Comparison of ENCODE assay signal across 10 cellular contexts in the genomic region with DNA sequence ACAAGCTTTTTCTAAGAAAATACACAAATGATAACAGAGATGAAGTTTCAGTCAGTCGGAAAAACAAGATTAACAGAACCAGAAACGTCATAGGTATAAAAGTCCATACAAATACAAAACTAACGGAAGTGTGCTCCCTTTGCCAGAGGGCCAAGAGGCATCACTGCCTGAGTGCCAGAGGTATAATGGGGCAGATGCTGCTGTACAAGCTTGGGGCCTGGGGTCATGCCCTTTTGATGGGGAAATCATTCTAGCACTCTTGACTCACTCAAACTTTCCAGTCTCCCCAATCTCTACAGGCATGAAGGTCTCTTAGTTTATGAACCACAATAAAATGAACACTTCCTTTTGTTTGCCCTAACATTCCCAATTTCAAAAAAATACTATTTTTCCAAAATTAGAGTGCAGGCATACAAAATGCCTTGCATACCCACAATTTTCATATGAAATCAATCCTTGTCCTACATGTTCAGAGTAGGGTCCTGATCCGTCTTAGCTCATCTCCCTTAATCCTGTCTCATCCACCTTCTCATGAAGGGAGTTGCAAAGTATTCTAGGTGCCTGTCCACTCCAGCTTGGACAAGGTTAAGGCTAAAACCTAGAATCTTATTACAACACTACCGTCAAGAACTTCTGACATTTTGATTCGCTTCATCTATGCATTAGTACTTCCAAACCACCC. TPM values are rescaled to one million over a fixed set of nuclear protein-coding genes. Genes with fewer than 3 reads are reported as not detected.
DNase-seq lines count a peak whose midpoint lies in the region; ATAC-seq, FAIRE-seq and TF ChIP-seq lines count a peak whose summit lies in the region.
"Had no signal": no experiment of that assay in that cellular context is flagged by ENCODE, and none has a peak within 500 bp of the region (broad histone marks: within the 10 kb centered on the region; RNA-seq: fewer than 3 reads in every experiment).

No MANE protein-coding gene starts in this region.

- CTCF ChIA-PET in A549 (lab: Yijun Ruan, JAX) = interaction anchor here (1.4 to 3.2 kb wide), 3 partner anchors 12 to 89 kb away, joined by 3 to 9 read pairs (median 4); no protein-coding TSS in a partner anchor
- CTCF ChIA-PET in GM12878 (lab: Yijun Ruan, JAX) = interaction anchor here (0.6 to 2.9 kb wide), 6 partner anchors 8 to 486 kb away, joined by 3 to 11 read pairs (median 8); no protein-coding TSS in a partner anchor

- peaks cover 53% of the 10 kb centered on the region for H3K36me3 ChIP-seq in HUES64 (ENCODE audit: insufficient read depth, low read length)
- peaks cover 7 to 24% of the 10 kb centered on the region in 2 experiments for H3K36me3 ChIP-seq in GM12878 (ENCODE audit: control insufficient read depth in 2 of 2, insufficient read depth in 2 of 2, low read length in 1 of 2)
- H3K36me3 ChIP-seq in mesendoderm (ENCODE audit: control insufficient read depth, insufficient read depth, low read length) = peaks cover 8% of the 10 kb centered on the region

- no peak overlapping the region for H2BK15ac ChIP-seq in mesendoderm (replicated peaks; ENCODE audit: low read depth)

- no peak overlapping the region for H2BK120ac ChIP-seq in mesendoderm (ENCODE audit: low read depth, low read length)

- H3K4me2 ChIP-seq in A549 (peak overlapping the region; percentile 79), GM12878 (ENCODE audit: control insufficient read depth, insufficient read depth) (peak overlapping the region; percentile 72), mesendoderm (ENCODE audit: low read length) (peak overlapping the region; percentile 96)

- H3K27ac ChIP-seq in A549 = peak overlapping the region; percentile 98 to 99; a peak in 5 of 6 replicates
- H3K27ac ChIP-seq in HUES64 (ENCODE audit: low read depth, low read length) = peak overlapping the region; percentile 88; the same call in 1 of the 2 replicates
- peak overlapping the region; percentile 85 for H3K27ac ChIP-seq in GM12878 (ENCODE audit: control insufficient read depth, insufficient read depth)
- H3K27ac ChIP-seq in mesendoderm (ENCODE audit: low read depth, low read length) = no peak overlapping the region

- SMC1A ChIA-PET in GM12878 (lab: Charles Lee; ENCODE audit: uncharacterized antibody, unreplicated experiment) = interaction anchor here (0.7 kb wide), 1 partner anchor 9 kb away, joined by 3 read pairs; no protein-coding TSS in a partner anchor

- TF ChIP-seq EP300 in A549 (IDR thresholded peaks at IDR 0.05) = no peak
- no peak for TF ChIP-seq EP300 in GM12878 (IDR thresholded peaks at IDR 0.05; ENCODE audit: borderline replicate concordance in 1 of 2, control insufficient read depth in 1 of 2, low read depth in 2 of 2, low read length in 2 of 2)

- H3K9me3 ChIP-seq in A549 (no peaks in the 10 kb centered on the region), HUES64 (ENCODE audit: insufficient read depth, low read depth, low read length) (no peaks in the 10 kb centered on the region), GM12878 (replicated peaks; ENCODE audit: control insufficient read depth, insufficient read depth, low read length) (no peaks in the 10 kb centered on the region)

- ATAC-seq in A549 (no peak), GM12878 (no peak), HG02571 (IDR thresholded peaks at IDR 0.05; ENCODE audit: unreplicated experiment) (no peak), HG03097 (IDR thresholded peaks at IDR 0.05; ENCODE audit: low FRiP score, unreplicated experiment) (no peak)

- RAD21 ChIA-PET in GM12878 (lab: Charles Lee; ENCODE audit: unreplicated experiment) = no interaction called here

- H3K27me3 ChIP-seq in HUES64 (ENCODE audit: insufficient read depth, low read length) (no peaks in the 10 kb centered on the region), GM12878 (replicated peaks in 1 of 2; ENCODE audit: control insufficient read depth in 2 of 2, insufficient read depth in 2 of 2, low read length in 1 of 2) (no peaks in the 10 kb centered on the region), mesendoderm (ENCODE audit: insufficient read depth, low read length, poor library complexity) (no peaks in the 10 kb centered on the region)

- H3K23ac ChIP-seq in mesendoderm (ENCODE audit: low read length) = no peak overlapping the region

- no peak overlapping the region for H4K5ac ChIP-seq in mesendoderm (ENCODE audit: low read length)

- no peak overlapping the region for H2BK5ac ChIP-seq in mesendoderm (ENCODE audit: low read length)

- DNase-seq in A549 (ENCODE audit: low read depth in 1 of 2, low spot score in 1 of 2) (no peak), GM12878 (ENCODE audit: low read depth, low spot score) (no peak), mesendoderm (no peak), NCI-H510A (lab: John Stamatoyannopoulos, UW) (no peak)
- no peak for DNase-seq in activated CD4-positive, alpha-beta T cell treated with anti-CD3 and anti-CD28 coated beads for 4 hours

- no peak overlapping the region for H4K8ac ChIP-seq in mesendoderm (ENCODE audit: low read depth, low read length)

- peaks cover 27% of the 10 kb centered on the region for H3K4me1 ChIP-seq in A549
- H3K4me1 ChIP-seq in HUES64 (ENCODE audit: insufficient read depth, low read length) = peaks cover 21% of the 10 kb centered on the region
- H3K4me1 ChIP-seq in GM12878 (ENCODE audit: control insufficient read depth, insufficient read depth, low read length) = peaks cover 6% of the 10 kb centered on the region
- H3K4me1 ChIP-seq in mesendoderm (ENCODE audit: control insufficient read depth, low read depth, low read length) = peaks cover 8% of the 10 kb centered on the region

- peaks cover 9% of the 10 kb centered on the region for H3K79me1 ChIP-seq in mesendoderm (ENCODE audit: low read length)

- H4K20me1 ChIP-seq in GM12878 (ENCODE audit: control insufficient read depth, insufficient read depth) = no peaks in the 10 kb centered on the region

- no peak overlapping the region for H3K4ac ChIP-seq in mesendoderm (ENCODE audit: low read depth, low read length)

- peak overlapping the region; percentile 87 for H3K56ac ChIP-seq in mesendoderm (ENCODE audit: low read length)

- BruUV-seq in GM12878 (replicated peaks; lab: Mats Ljungman, UMichigan) = no TSS peak

- POLR2A ChIA-PET in A549 (lab: Yijun Ruan, JAX) (interaction anchor here (0.9 kb wide), 1 partner anchor 9 kb away, joined by 3 read pairs; no protein-coding TSS in a partner anchor), GM12878 (lab: Charles Lee) (interaction anchor here (1.9 kb wide), 1 partner anchor 9 kb away, joined by 5 read pairs; no protein-coding TSS in a partner anchor)

- TF ChIP-seq CTCF in A549 (IDR thresholded peaks at IDR 0.05) (no peak), GM12878 (IDR thresholded peaks at IDR 0.05 in 2 of 3, conservative IDR thresholded peaks at IDR 0.05 in 1 of 3; ENCODE audit: control insufficient read depth in 2 of 3, extremely low read depth in 1 of 3, insufficient read depth in 1 of 3, low read depth in 3 of 3, low read length in 3 of 3) (no peak)

- intact Hi-C loops in GM12878 (cut with micrococcal nuclease; ENCODE audit: unreplicated experiment) = loop anchor here (5.0 kb wide), 1 partner anchor 171 kb away; no protein-coding TSS in a partner anchor

- TF ChIP-seq RAD21 in A549 (conservative IDR thresholded peaks at IDR 0.05 in 1 of 2, IDR thresholded peaks at IDR 0.05 in 1 of 2) (no peak), GM12878 (IDR thresholded peaks at IDR 0.05; ENCODE audit: insufficient read depth, low read depth, low read length) (no peak)

- FAIRE-seq in A549 (lab: Jason Lieb, UNC) = no peak
- FAIRE-seq in GM12878 (lab: Jason Lieb, UNC) = no peak

- H3K18ac ChIP-seq in mesendoderm (ENCODE audit: low read length) = no peak overlapping the region

- no peak overlapping the region for H2AK5ac ChIP-seq in mesendoderm (ENCODE audit: low read length)

- H3K79me2 ChIP-seq in GM12878 (ENCODE audit: control insufficient read depth, insufficient read depth, low read length) (peaks cover 49% of the 10 kb centered on the region), mesendoderm (ENCODE audit: control insufficient read depth, insufficient read depth, low read length) (peaks cover 49% of the 10 kb centered on the region)

- H3K9ac ChIP-seq in HUES64 (ENCODE audit: low read depth, low read length) (peak overlapping the region; percentile 99), GM12878 (ENCODE audit: control insufficient read depth, insufficient read depth, low read length) (peak overlapping the region; percentile 100), mesendoderm (ENCODE audit: low read length) (peak overlapping the region; percentile 94)

- 54% methylated on average over 6 of the region's 6 CpGs for WGBS in A549 (ENCODE audit: missing lambda C conversion rate)
- 70% methylated on average over 6 of the region's 6 CpGs for WGBS in HUES64
- WGBS in GM12878 (ENCODE audit: insufficient coverage, insufficient replicate concordance, low lambda C conversion rate, missing lambda C conversion rate) = 21% methylated on average over 6 of the region's 6 CpGs
- WGBS in mesendoderm (ENCODE audit: extremely low coverage, insufficient coverage, low lambda C conversion rate) = no CpG with 5 or more reads among the region's 6 CpGs

- TF ChIP-seq POLR2A in A549 (IDR thresholded peaks at IDR 0.05; ENCODE audit: low read length) (no peak), GM12878 (IDR thresholded peaks at IDR 0.05; ENCODE audit: low read depth, low read length) (no peak)

- in situ Hi-C loops in GM12878 (cut with MboI) = no loop called here

- H2AFZ ChIP-seq in GM12878 (ENCODE audit: control insufficient read depth, low read depth, low read length) = no peak overlapping the region

- H3K4me3 ChIP-seq in A549 (peak overlapping the region; percentile 96), HUES64 (ENCODE audit: low read length) (peak overlapping the region; percentile 98), GM12878 (peak overlapping the region; percentile 93), mesendoderm (ENCODE audit: low read length) (peak overlapping the region; percentile 95)

RNA-seq across cellular contexts. Expression of a gene that starts 1.5 kb away (rescaled TPM):
- 221 and 373 TPM in 2 replicates for polyA plus RNA-seq in A549 (2011; rRNA removed)
- polyA plus RNA-seq in A549 (2012; cell fraction: cytosol; rRNA removed) = 73.5 and 98.3 TPM in 2 replicates
- 13.1 and 21.3 TPM in 2 replicates for polyA plus RNA-seq in A549 (2012; cell fraction: nucleus; rRNA removed)
- 374 to 377 TPM (median 375 TPM) in 3 replicates for polyA plus RNA-seq in A549 (2017; fragmentation: RNase III; extraction: RNeasy Plus Mini Kit Qiagen cat#74134 plus additional on column Dnase treatment)
- polyA minus RNA-seq in A549 (2011; rRNA and poly(A)+ RNA removed) = 22.8 and 27.3 TPM in 2 replicates
- 320 TPM for polyA plus RNA-seq in HUES64 (2013, experiment 1 of 2)
- 370 TPM for polyA plus RNA-seq in HUES64 (2013, experiment 2 of 2)
- 78.4 and 86.2 TPM in 2 replicates for total RNA-seq in GM12878 (2013; cell fraction: nucleolus; rRNA removed)
- total RNA-seq in GM12878 (2014; rRNA removed) = 191 and 240 TPM in 2 replicates
- 435 and 466 TPM in 2 replicates for total RNA-seq in GM12878 (2014; rRNA removed; fragmentation: Illumina TruSeq; extraction: Trizol)
- 437 and 439 TPM in 2 replicates for total RNA-seq in GM12878 (2021)
- polyA plus RNA-seq in GM12878 (2011; ENCODE audit: low read depth) = 586 TPM
- polyA plus RNA-seq in GM12878 (2011; rRNA removed) = 424 and 754 TPM in 2 replicates
- 89.5 and 93.5 TPM in 2 replicates for polyA plus RNA-seq in GM12878 (2011; cell fraction: cytosol; rRNA removed)
- polyA plus RNA-seq in GM12878 (2011; cell fraction: nucleus; rRNA removed) = 64.1 and 66.3 TPM in 2 replicates
- 1,465 and 2,074 TPM in 2 replicates for polyA plus RNA-seq in GM12878 (2012)
- polyA plus RNA-seq in GM12878 (2014; fragmentation: Illumina TruSeq; extraction: Trizol) = 479 and 560 TPM in 2 replicates
- 100 to 1,000 TPM; 437 to 560 TPM for polyA plus RNA-seq in GM12878 (2014; fragmentation: Nextera tagmentation; extraction: Ambion mirVana)
- polyA plus RNA-seq in GM12878 (2014; rRNA removed) = 295 and 340 TPM in 2 replicates
- polyA plus RNA-seq in GM12878 (2016; fragmentation: Nextera tagmentation; extraction: Ambion mirVana) = 100 to 1,000 TPM; 302 to 303 TPM
- 51.5 and 55.5 TPM in 2 replicates for polyA minus RNA-seq in GM12878 (2011; rRNA and poly(A)+ RNA removed)
- 40.6 and 55.2 TPM in 2 replicates for polyA minus RNA-seq in GM12878 (2011; cell fraction: cytosol; rRNA and poly(A)+ RNA removed)
- polyA minus RNA-seq in GM12878 (2011; cell fraction: nucleus; rRNA and poly(A)+ RNA removed) = 19.2 and 29.6 TPM in 2 replicates
- 1,162 TPM for polyA plus RNA-seq in mesendoderm (2013, experiment 1 of 2)
- polyA plus RNA-seq in mesendoderm (2013, experiment 2 of 2) = 1,142 TPM

RNA-seq across cellular contexts. Expression of a gene that starts 8.0 kb away (rescaled TPM):
- polyA plus RNA-seq in A549 (2011; rRNA removed) = 11.3 and 17.9 TPM in 2 replicates
- 51.4 and 60.1 TPM in 2 replicates for polyA plus RNA-seq in A549 (2012; cell fraction: cytosol; rRNA removed)
- polyA plus RNA-seq in A549 (2012; cell fraction: nucleus; rRNA removed) = 287 and 554 TPM in 2 replicates
- polyA plus RNA-seq in A549 (2017; fragmentation: RNase III; extraction: RNeasy Plus Mini Kit Qiagen cat#74134 plus additional on column Dnase treatment) = 24.6 to 28.0 TPM (median 27.6 TPM) in 3 replicates
- 17.1 and 19.7 TPM in 2 replicates for polyA minus RNA-seq in A549 (2011; rRNA and poly(A)+ RNA removed)
- polyA plus RNA-seq in HUES64 (2013, experiment 1 of 2) = 0.80 TPM
- 2.5 TPM for polyA plus RNA-seq in HUES64 (2013, experiment 2 of 2)
- total RNA-seq in GM12878 (2013; cell fraction: nucleolus; rRNA removed) = 499 and 514 TPM in 2 replicates
- 15.2 and 18.0 TPM in 2 replicates for total RNA-seq in GM12878 (2014; rRNA removed)
- 7.8 and 8.9 TPM in 2 replicates for total RNA-seq in GM12878 (2014; rRNA removed; fragmentation: Illumina TruSeq; extraction: Trizol)
- total RNA-seq in GM12878 (2021) = 23.2 and 27.0 TPM in 2 replicates
- 5.4 TPM for polyA plus RNA-seq in GM12878 (2011; ENCODE audit: low read depth)
- polyA plus RNA-seq in GM12878 (2011; rRNA removed) = 17.2 and 36.4 TPM in 2 replicates
- 30.4 and 130 TPM in 2 replicates for polyA plus RNA-seq in GM12878 (2011; cell fraction: cytosol; rRNA removed)
- 329 and 490 TPM in 2 replicates for polyA plus RNA-seq in GM12878 (2011; cell fraction: nucleus; rRNA removed)
- polyA plus RNA-seq in GM12878 (2012) = 11.5 and 15.2 TPM in 2 replicates
- polyA plus RNA-seq in GM12878 (2014; fragmentation: Illumina TruSeq; extraction: Trizol) = 9.4 and 13.3 TPM in 2 replicates
- polyA plus RNA-seq in GM12878 (2014; fragmentation: Nextera tagmentation; extraction: Ambion mirVana) = 1 to 10 TPM; 1.7 to 3.6 TPM
- 33.4 and 43.5 TPM in 2 replicates for polyA plus RNA-seq in GM12878 (2014; rRNA removed)
- polyA plus RNA-seq in GM12878 (2016; fragmentation: Nextera tagmentation; extraction: Ambion mirVana) = 10 to 100 TPM in 1 of 2 experiments, 1 to 10 TPM in 1; 8.6 to 12.8 TPM
- polyA minus RNA-seq in GM12878 (2011; rRNA and poly(A)+ RNA removed) = 28.8 and 34.0 TPM in 2 replicates
- 8.2 and 12.4 TPM in 2 replicates for polyA minus RNA-seq in GM12878 (2011; cell fraction: cytosol; rRNA and poly(A)+ RNA removed)
- polyA minus RNA-seq in GM12878 (2011; cell fraction: nucleus; rRNA and poly(A)+ RNA removed) = 78.3 and 123 TPM in 2 replicates
- polyA plus RNA-seq in mesendoderm (2013, experiment 1 of 2) = 0.31 TPM
- 0.41 TPM for polyA plus RNA-seq in mesendoderm (2013, experiment 2 of 2)

RNA-seq across cellular contexts. Expression of a gene that starts 17.8 kb away (rescaled TPM):
- polyA plus RNA-seq in A549 (2011; rRNA removed) (0.17 and 0.21 TPM in 2 replicates), A549 (2017; fragmentation: RNase III; extraction: RNeasy Plus Mini Kit Qiagen cat#74134 plus additional on column Dnase treatment) (0.44 to 0.66 TPM (median 0.54 TPM) in 3 replicates), GM12878 (2011; rRNA removed) (0.07 and 0.23 TPM in 2 replicates), GM12878 (2014; fragmentation: Illumina TruSeq; extraction: Trizol) (0.05 and 0.09 TPM in 2 replicates), GM12878 (2014; fragmentation: Nextera tagmentation; extraction: Ambion mirVana) (not detected), GM12878 (2014; rRNA removed) (0.22 and 0.49 TPM in 2 replicates), GM12878 (2016; fragmentation: Nextera tagmentation; extraction: Ambion mirVana) (under 1 TPM in 1 of 2 experiments, not detected in 1; 0.03 TPM)
- 0.30 and 0.47 TPM in 2 replicates for polyA plus RNA-seq in A549 (2012; cell fraction: cytosol; rRNA removed)
- polyA plus RNA-seq in A549 (2012; cell fraction: nucleus; rRNA removed) = 1.6 and 1.8 TPM in 2 replicates
- polyA minus RNA-seq in A549 (2011; rRNA and poly(A)+ RNA removed) = 0.19 and 0.54 TPM in 2 replicates
- 0.25 TPM for polyA plus RNA-seq in HUES64 (2013, experiment 1 of 2)
- 0.89 TPM for polyA plus RNA-seq in HUES64 (2013, experiment 2 of 2)
- 1.2 and 2.4 TPM in 2 replicates for total RNA-seq in GM12878 (2013; cell fraction: nucleolus; rRNA removed)
- total RNA-seq in GM12878 (2014; rRNA removed) (0.05 and 0.06 TPM in 2 replicates), GM12878 (2014; rRNA removed; fragmentation: Illumina TruSeq; extraction: Trizol) (0.13 and 0.14 TPM in 2 replicates), GM12878 (2021) (0.19 and 0.49 TPM in 2 replicates)
- polyA plus RNA-seq in GM12878 (2011; ENCODE audit: low read depth) = 0.05 TPM
- 0.12 and 0.17 TPM in 2 replicates for polyA plus RNA-seq in GM12878 (2011; cell fraction: cytosol; rRNA removed)
- polyA plus RNA-seq in GM12878 (2011; cell fraction: nucleus; rRNA removed) = 1.0 and 1.3 TPM in 2 replicates
- 0.15 and 0.34 TPM in 2 replicates for polyA plus RNA-seq in GM12878 (2012)
- 0.22 and 0.26 TPM in 2 replicates for polyA minus RNA-seq in GM12878 (2011; rRNA and poly(A)+ RNA removed)
- polyA minus RNA-seq in GM12878 (2011; cell fraction: cytosol; rRNA and poly(A)+ RNA removed) = not detected in 2 replicates
- polyA minus RNA-seq in GM12878 (2011; cell fraction: nucleus; rRNA and poly(A)+ RNA removed) = 0.24 and 0.48 TPM in 2 replicates
- polyA plus RNA-seq in mesendoderm (2013, experiment 1 of 2) = 0.35 TPM
- 0.53 TPM for polyA plus RNA-seq in mesendoderm (2013, experiment 2 of 2)
- total RNA-seq: HT1080 had no signal

RNA-seq across cellular contexts. Expression of a gene that starts 37.9 kb away (rescaled TPM):
- polyA plus RNA-seq in A549 (2011; rRNA removed) = 64.6 and 71.4 TPM in 2 replicates
- 33.8 and 42.9 TPM in 2 replicates for polyA plus RNA-seq in A549 (2012; cell fraction: cytosol; rRNA removed)
- polyA plus RNA-seq in A549 (2012; cell fraction: nucleus; rRNA removed) = 22.6 and 29.9 TPM in 2 replicates
- 63.9 to 97.2 TPM (median 84.6 TPM) in 3 replicates for polyA plus RNA-seq in A549 (2017; fragmentation: RNase III; extraction: RNeasy Plus Mini Kit Qiagen cat#74134 plus additional on column Dnase treatment)
- polyA minus RNA-seq in A549 (2011; rRNA and poly(A)+ RNA removed) = 61.0 and 61.6 TPM in 2 replicates
- 95.1 TPM for polyA plus RNA-seq in HUES64 (2013, experiment 1 of 2)
- polyA plus RNA-seq in HUES64 (2013, experiment 2 of 2) = 86.5 TPM
- 11.9 and 13.4 TPM in 2 replicates for total RNA-seq in GM12878 (2013; cell fraction: nucleolus; rRNA removed)
- 50.8 and 52.2 TPM in 2 replicates for total RNA-seq in GM12878 (2014; rRNA removed)
- 33.9 and 37.4 TPM in 2 replicates for total RNA-seq in GM12878 (2014; rRNA removed; fragmentation: Illumina TruSeq; extraction: Trizol)
- 48.3 and 50.4 TPM in 2 replicates for total RNA-seq in GM12878 (2021)
- 23.4 TPM for polyA plus RNA-seq in GM12878 (2011; ENCODE audit: low read depth)
- polyA plus RNA-seq in GM12878 (2011; rRNA removed) = 31.1 and 31.7 TPM in 2 replicates
- polyA plus RNA-seq in GM12878 (2011; cell fraction: cytosol; rRNA removed) = 28.3 and 31.8 TPM in 2 replicates
- polyA plus RNA-seq in GM12878 (2011; cell fraction: nucleus; rRNA removed) = 12.1 and 15.0 TPM in 2 replicates
- polyA plus RNA-seq in GM12878 (2012) = 16.8 and 18.8 TPM in 2 replicates
- 31.2 and 39.4 TPM in 2 replicates for polyA plus RNA-seq in GM12878 (2014; fragmentation: Illumina TruSeq; extraction: Trizol)
- 1 to 10 TPM; 3.8 to 5.5 TPM for polyA plus RNA-seq in GM12878 (2014; fragmentation: Nextera tagmentation; extraction: Ambion mirVana)
- polyA plus RNA-seq in GM12878 (2014; rRNA removed) = 43.2 and 45.4 TPM in 2 replicates
- 10 to 100 TPM; 50.3 to 55.7 TPM for polyA plus RNA-seq in GM12878 (2016; fragmentation: Nextera tagmentation; extraction: Ambion mirVana)
- polyA minus RNA-seq in GM12878 (2011; rRNA and poly(A)+ RNA removed) = 30.7 and 36.5 TPM in 2 replicates
- polyA minus RNA-seq in GM12878 (2011; cell fraction: cytosol; rRNA and poly(A)+ RNA removed) = 13.4 and 17.8 TPM in 2 replicates
- 5.3 and 12.0 TPM in 2 replicates for polyA minus RNA-seq in GM12878 (2011; cell fraction: nucleus; rRNA and poly(A)+ RNA removed)
- polyA plus RNA-seq in mesendoderm (2013, experiment 1 of 2) = 54.8 TPM
- polyA plus RNA-seq in mesendoderm (2013, experiment 2 of 2) = 54.8 TPM

RNA-seq across cellular contexts. Expression of a gene that starts 46.1 kb away (rescaled TPM):
- not detected in 2 replicates for polyA plus RNA-seq in A549 (2011; rRNA removed)
- not detected in 2 replicates for polyA plus RNA-seq in A549 (2012; cell fraction: cytosol; rRNA removed)
- polyA plus RNA-seq in A549 (2012; cell fraction: nucleus; rRNA removed) = not detected in 2 replicates
- polyA plus RNA-seq in A549 (2017; fragmentation: RNase III; extraction: RNeasy Plus Mini Kit Qiagen cat#74134 plus additional on column Dnase treatment) = not detected in 3 replicates
- not detected in 2 replicates for polyA minus RNA-seq in A549 (2011; rRNA and poly(A)+ RNA removed)
- 40.9 TPM for polyA plus RNA-seq in HUES64 (2013, experiment 1 of 2)
- polyA plus RNA-seq in HUES64 (2013, experiment 2 of 2) = 47.5 TPM
- not detected in 2 replicates for total RNA-seq in GM12878 (2013; cell fraction: nucleolus; rRNA removed)
- not detected in 2 replicates for total RNA-seq in GM12878 (2014; rRNA removed)
- not detected in 2 replicates for total RNA-seq in GM12878 (2014; rRNA removed; fragmentation: Illumina TruSeq; extraction: Trizol)
- total RNA-seq in GM12878 (2021) = not detected in 2 replicates
- polyA plus RNA-seq in GM12878 (2011; ENCODE audit: low read depth) = not detected
- polyA plus RNA-seq in GM12878 (2011; rRNA removed) = not detected in 2 replicates
- polyA plus RNA-seq in GM12878 (2011; cell fraction: cytosol; rRNA removed) = not detected in 2 replicates
- not detected in 2 replicates for polyA plus RNA-seq in GM12878 (2011; cell fraction: nucleus; rRNA removed)
- not detected in 2 replicates for polyA plus RNA-seq in GM12878 (2012)
- polyA plus RNA-seq in GM12878 (2014; fragmentation: Illumina TruSeq; extraction: Trizol) = not detected in 2 replicates
- polyA plus RNA-seq in GM12878 (2014; fragmentation: Nextera tagmentation; extraction: Ambion mirVana) = not detected
- not detected in 2 replicates for polyA plus RNA-seq in GM12878 (2014; rRNA removed)
- not detected for polyA plus RNA-seq in GM12878 (2016; fragmentation: Nextera tagmentation; extraction: Ambion mirVana)
- not detected in 2 replicates for polyA minus RNA-seq in GM12878 (2011; rRNA and poly(A)+ RNA removed)
- not detected in 2 replicates for polyA minus RNA-seq in GM12878 (2011; cell fraction: cytosol; rRNA and poly(A)+ RNA removed)
- not detected in 2 replicates for polyA minus RNA-seq in GM12878 (2011; cell fraction: nucleus; rRNA and poly(A)+ RNA removed)
- polyA plus RNA-seq in mesendoderm (2013, experiment 1 of 2) = 0.27 TPM
- polyA plus RNA-seq in mesendoderm (2013, experiment 2 of 2) = 0.20 TPM
- total RNA-seq: HT1080 had no signal
- polyA plus RNA-seq: adipose tissue had no signal
